ENCODE assay signal across 21 cellular contexts in genomic region chr11:17883946-17884345, GRCh38.
"Had no signal": no experiment of that assay in that cellular context is flagged by ENCODE, and none has a peak within 500 bp of the region (broad histone marks: within the 10 kb centered on the region; RNA-seq: fewer than 3 reads in every experiment).

No MANE protein-coding gene starts in this region.

- H3K36me3 Mint-ChIP-seq: mesothelial cell of epicardium; natural killer cell treated with Interleukin-12 subunit alpha and Interleukin-12 subunit beta and Interleukin-15 and Interleukin-18, amount 100 ng/mL, for 72 hours; stimulated activated effector memory CD8-positive, alpha-beta T cell treated with anti-CD3 and anti-CD28 coated beads, Interleukin-12 subunit alpha, Interleukin-12 subunit beta, amount 100 ng/mL, for 72 hours had no signal

- H3K4me3 ChIP-seq: heart right ventricle, hepatocyte, left ventricle myocardium inferior, lung, psoas muscle, skin epidermis, thyroid gland, transverse colon, upper lobe of left lung, vagina had no signal

- H3K27me3 Mint-ChIP-seq: naive B cell; natural killer cell treated with Interleukin-12 subunit alpha and Interleukin-12 subunit beta and Interleukin-15 and Interleukin-18, amount 100 ng/mL, for 72 hours; stimulated activated naive CD8-positive, alpha-beta T cell treated with anti-CD3 and anti-CD28 coated beads, Interleukin-15, Interleukin-2, amounts not matched to agents 100 ng/mL and 50 ng/mL, for 24 hours had no signal

- H3K9me3 Mint-ChIP-seq: mesothelial cell of epicardium; naive B cell; natural killer cell treated with Interleukin-12 subunit alpha and Interleukin-12 subunit beta and Interleukin-15 and Interleukin-18, amount 100 ng/mL, for 72 hours; stimulated activated effector memory CD8-positive, alpha-beta T cell treated with anti-CD3 and anti-CD28 coated beads, Interleukin-12 subunit alpha, Interleukin-12 subunit beta, amount 100 ng/mL, for 72 hours; stimulated activated naive CD8-positive, alpha-beta T cell treated with anti-CD3 and anti-CD28 coated beads, Interleukin-15, Interleukin-2, amounts not matched to agents 100 ng/mL and 50 ng/mL, for 24 hours had no signal

- H3K4me1 Mint-ChIP-seq: mesothelial cell of epicardium; naive B cell; stimulated activated effector memory CD8-positive, alpha-beta T cell treated with anti-CD3 and anti-CD28 coated beads, Interleukin-12 subunit alpha, Interleukin-12 subunit beta, amount 100 ng/mL, for 72 hours had no signal

- ATAC-seq: natural killer cell treated with Interleukin-12 subunit alpha and Interleukin-12 subunit beta and Interleukin-15 and Interleukin-18, amount 100 ng/mL, for 72 hours; psoas muscle; sciatic nerve; stimulated activated effector memory CD8-positive, alpha-beta T cell treated with anti-CD3 and anti-CD28 coated beads, Interleukin-12 subunit alpha, Interleukin-12 subunit beta, amount 100 ng/mL, for 72 hours had no signal

- H3K27me3 ChIP-seq: heart right ventricle, hepatocyte, thyroid gland, transverse colon, upper lobe of left lung, vagina had no signal

- H3K4me1 ChIP-seq: heart right ventricle, parathyroid adenoma, psoas muscle, thyroid gland, transverse colon, upper lobe of left lung, vagina had no signal

- H3K27ac ChIP-seq: heart right ventricle, hepatocyte, left ventricle myocardium inferior, parathyroid adenoma, psoas muscle, skin epidermis, thyroid gland, transverse colon, upper lobe of left lung, vagina had no signal

- H3K4me2 ChIP-seq: hepatocyte had no signal

- H3K4me3 Mint-ChIP-seq: mesothelial cell of epicardium; natural killer cell treated with Interleukin-12 subunit alpha and Interleukin-12 subunit beta and Interleukin-15 and Interleukin-18, amount 100 ng/mL, for 72 hours; stimulated activated effector memory CD8-positive, alpha-beta T cell treated with anti-CD3 and anti-CD28 coated beads, Interleukin-12 subunit alpha, Interleukin-12 subunit beta, amount 100 ng/mL, for 72 hours; stimulated activated naive CD8-positive, alpha-beta T cell treated with anti-CD3 and anti-CD28 coated beads, Interleukin-15, Interleukin-2, amounts not matched to agents 100 ng/mL and 50 ng/mL, for 24 hours had no signal

- H2AFZ ChIP-seq: hepatocyte, parathyroid adenoma had no signal

- H3K27ac Mint-ChIP-seq: mesothelial cell of epicardium; naive B cell; natural killer cell treated with Interleukin-12 subunit alpha and Interleukin-12 subunit beta and Interleukin-15 and Interleukin-18, amount 100 ng/mL, for 72 hours; stimulated activated effector memory CD8-positive, alpha-beta T cell treated with anti-CD3 and anti-CD28 coated beads, Interleukin-12 subunit alpha, Interleukin-12 subunit beta, amount 100 ng/mL, for 72 hours; stimulated activated naive CD8-positive, alpha-beta T cell treated with anti-CD3 and anti-CD28 coated beads, Interleukin-15, Interleukin-2, amounts not matched to agents 100 ng/mL and 50 ng/mL, for 24 hours had no signal

- H3K9me3 ChIP-seq: heart right ventricle, left ventricle myocardium inferior, psoas muscle, thyroid gland, transverse colon, upper lobe of left lung, vagina had no signal

- H3K79me2 ChIP-seq: hepatocyte, parathyroid adenoma had no signal

- DNase-seq: heart right ventricle; left ventricle myocardium inferior; mesendoderm; naive B cell; nucleus accumbens; psoas muscle; stimulated activated CD4-positive, alpha-beta T cell treated with anti-CD3 and anti-CD28 coated beads, Interleukin-4, amount 100 ng/mL, for 24 hours; stimulated activated naive CD4-positive, alpha-beta T cell; thyroid gland; transverse colon had no signal

- H3K9ac ChIP-seq: parathyroid adenoma had no signal

- H3K36me3 ChIP-seq: heart right ventricle, left ventricle myocardium inferior, thyroid gland, transverse colon, upper lobe of left lung, vagina had no signal
